1 cellular context compared by ENCODE assay signal in the genomic region with DNA sequence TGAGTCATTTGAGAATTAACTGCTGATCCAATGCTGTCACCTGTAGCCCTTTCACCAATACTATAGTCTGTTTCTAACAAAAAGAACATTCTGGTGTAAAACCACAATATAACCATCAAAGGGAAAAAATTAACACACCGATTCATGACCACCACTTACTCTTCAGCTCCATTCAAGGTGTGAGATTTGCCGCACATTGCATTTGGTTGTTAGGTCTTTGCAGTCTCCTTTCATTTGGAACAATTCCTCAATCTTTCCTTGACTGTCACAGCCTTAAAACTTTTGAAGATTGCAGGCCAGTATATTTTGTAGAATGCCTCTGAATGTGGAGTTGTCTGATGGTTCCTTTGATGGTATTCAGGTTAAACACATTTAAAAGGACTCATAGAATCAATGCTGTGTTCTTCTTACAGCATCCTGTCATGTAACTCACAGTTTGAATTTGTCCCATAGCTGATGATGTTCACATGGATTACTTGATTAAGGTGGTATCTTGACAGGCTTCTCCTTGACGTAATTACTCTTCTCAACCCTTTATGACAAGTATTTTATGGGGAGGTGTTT.
TF ChIP-seq lines count a peak whose summit lies in the region.

No MANE protein-coding gene starts in this region.

TF ChIP-seq in WTC11, 78 proteins besides CTCF, POLR2A, EP300 and RAD21 (continued from another document):
- TF ChIP-seq AR (CRISPR knock-in tag; IDR thresholded peaks at IDR 0.05), result no peak
- TF ChIP-seq JUN (CRISPR knock-in tag; IDR thresholded peaks at IDR 0.05), result no peak
- no peak for TF ChIP-seq ZNF532 (CRISPR knock-in tag; IDR thresholded peaks at IDR 0.05; ENCODE audit: borderline replicate concordance)
